ENCODE assay signal across 9 cellular contexts in the genomic region with DNA sequence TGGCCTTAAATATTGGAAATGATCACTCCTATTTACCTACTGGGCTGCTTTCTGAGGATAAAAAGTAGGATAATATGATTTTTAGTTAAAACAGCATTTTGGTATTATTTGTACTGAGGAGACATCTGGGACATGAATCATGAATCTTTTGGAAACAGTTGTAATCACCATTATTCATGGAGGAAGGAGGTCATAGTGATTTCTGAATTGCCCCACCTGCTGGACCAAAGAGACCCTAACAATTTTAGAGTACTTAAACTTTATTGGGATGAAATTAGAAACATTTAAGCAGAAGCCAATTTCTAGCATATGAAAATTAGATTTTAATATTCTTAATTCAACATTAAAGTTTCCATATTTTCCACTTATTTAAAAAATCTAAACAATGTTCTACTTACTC.
DNase-seq lines count a peak whose midpoint lies in the region; ATAC-seq and TF ChIP-seq lines count a peak whose summit lies in the region.
"Had no signal": no experiment of that assay in that cellular context is flagged by ENCODE, and none has a peak within 500 bp of the region (broad histone marks: within the 10 kb centered on the region; RNA-seq: fewer than 3 reads in every experiment).

No MANE protein-coding gene starts in this region.

- no peaks in the 10 kb centered on the region for H3K27me3 Mint-ChIP-seq in WTC11 (ENCODE audit: low read depth)
- H3K27me3 Mint-ChIP-seq: activated T-cell treated with anti-CD3 and anti-CD28 coated beads, Interleukin-2, amount 50 U/mL, for 24 hours had no signal

- H3K4me3 ChIP-seq in kidney epithelial cell (ENCODE audit: low read depth, low read length), result no peak overlapping the region

- no peak overlapping the region for H3K4me3 Mint-ChIP-seq in WTC11
- H3K4me3 Mint-ChIP-seq: activated T-cell treated with anti-CD3 and anti-CD28 coated beads, Interleukin-2, amount 50 U/mL, for 24 hours had no signal

- peak; percentile 28; the same call in 1 of the 2 replicates for ATAC-seq in WTC11

- no peaks in the 10 kb centered on the region for H3K27me3 ChIP-seq in kidney epithelial cell (ENCODE audit: control insufficient read depth, insufficient read depth, low read length)

- no peaks in the 10 kb centered on the region for H3K9me3 Mint-ChIP-seq in WTC11

- peak; percentile 22; the same call in 1 of the 2 replicates for TF ChIP-seq CTCF in WTC11 (IDR thresholded peaks at IDR 0.05)
- TF ChIP-seq CTCF in kidney epithelial cell (IDR thresholded peaks at IDR 0.05; ENCODE audit: insufficient read depth, low read length, poor library complexity, severe bottlenecking), result peak; percentile 44

- POLR2A ChIA-PET in WTC11 (lab: Charles Lee), result no interaction called here

- H3K36me3 ChIP-seq in kidney epithelial cell (ENCODE audit: control insufficient read depth, insufficient read depth, low read length), result no peaks in the 10 kb centered on the region

- peak; percentile 24 to 38 for DNase-seq in AML-193 (lab: John Stamatoyannopoulos, UW)
- DNase-seq in HT1080 (ENCODE audit: low read depth), result peak; percentile 38
- no peak for DNase-seq in WTC11 (ENCODE audit: low spot score)
- DNase-seq in kidney epithelial cell (ENCODE audit: low read depth), result no peak
- no peak for DNase-seq in NCI-H510A (lab: John Stamatoyannopoulos, UW)
- no peak for DNase-seq in KG1 (lab: John Stamatoyannopoulos, UW)
- no peak for DNase-seq in substantia nigra (lab: John Stamatoyannopoulos, UW)
- no peak for DNase-seq in NCI-H128 (lab: John Stamatoyannopoulos, UW; ENCODE audit: unreplicated experiment)
- DNase-seq: activated T-cell treated with anti-CD3 and anti-CD28 coated beads, Interleukin-2, amount 50 U/mL, for 24 hours had no signal

- no peaks in the 10 kb centered on the region for H3K4me1 Mint-ChIP-seq in WTC11

- no peak overlapping the region for H3K27ac ChIP-seq in substantia nigra (ENCODE audit: low read depth, low read length, poor library complexity, severe bottlenecking)

- peaks cover 8% of the 10 kb centered on the region for H3K36me3 Mint-ChIP-seq in WTC11

- H3K27ac Mint-ChIP-seq in WTC11, result no peak overlapping the region
- H3K27ac Mint-ChIP-seq: activated T-cell treated with anti-CD3 and anti-CD28 coated beads, Interleukin-2, amount 50 U/mL, for 24 hours had no signal

- CTCF ChIA-PET in WTC11 (lab: Charles Lee), result no interaction called here

TF ChIP-seq in WTC11, 78 proteins besides CTCF, POLR2A, EP300 and RAD21:
- TF ChIP-seq HMGA2 (CRISPR knock-in tag; IDR thresholded peaks at IDR 0.05) (no peak), ZNF121 (CRISPR knock-in tag; IDR thresholded peaks at IDR 0.05) (no peak), TP53 (CRISPR knock-in tag; IDR thresholded peaks at IDR 0.05) (no peak), ESRRA (CRISPR knock-in tag; IDR thresholded peaks at IDR 0.05; ENCODE audit: borderline replicate concordance) (no peak), NR2C2 (CRISPR knock-in tag; IDR thresholded peaks at IDR 0.05) (no peak), ZNF317 (CRISPR knock-in tag; IDR thresholded peaks at IDR 0.05; ENCODE audit: borderline replicate concordance, low read depth) (no peak)
- TF ChIP-seq, protein P1, sequence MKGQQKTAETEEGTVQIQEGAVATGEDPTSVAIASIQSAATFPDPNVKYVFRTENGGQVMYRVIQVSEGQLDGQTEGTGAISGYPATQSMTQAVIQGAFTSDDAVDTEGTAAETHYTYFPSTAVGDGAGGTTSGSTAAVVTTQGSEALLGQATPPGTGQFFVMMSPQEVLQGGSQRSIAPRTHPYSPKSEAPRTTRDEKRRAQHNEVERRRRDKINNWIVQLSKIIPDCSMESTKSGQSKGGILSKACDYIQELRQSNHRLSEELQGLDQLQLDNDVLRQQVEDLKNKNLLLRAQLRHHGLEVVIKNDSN (CRISPR knock-in tag; IDR thresholded peaks at IDR 0.05), result no peak
- TF ChIP-seq, protein P2, sequence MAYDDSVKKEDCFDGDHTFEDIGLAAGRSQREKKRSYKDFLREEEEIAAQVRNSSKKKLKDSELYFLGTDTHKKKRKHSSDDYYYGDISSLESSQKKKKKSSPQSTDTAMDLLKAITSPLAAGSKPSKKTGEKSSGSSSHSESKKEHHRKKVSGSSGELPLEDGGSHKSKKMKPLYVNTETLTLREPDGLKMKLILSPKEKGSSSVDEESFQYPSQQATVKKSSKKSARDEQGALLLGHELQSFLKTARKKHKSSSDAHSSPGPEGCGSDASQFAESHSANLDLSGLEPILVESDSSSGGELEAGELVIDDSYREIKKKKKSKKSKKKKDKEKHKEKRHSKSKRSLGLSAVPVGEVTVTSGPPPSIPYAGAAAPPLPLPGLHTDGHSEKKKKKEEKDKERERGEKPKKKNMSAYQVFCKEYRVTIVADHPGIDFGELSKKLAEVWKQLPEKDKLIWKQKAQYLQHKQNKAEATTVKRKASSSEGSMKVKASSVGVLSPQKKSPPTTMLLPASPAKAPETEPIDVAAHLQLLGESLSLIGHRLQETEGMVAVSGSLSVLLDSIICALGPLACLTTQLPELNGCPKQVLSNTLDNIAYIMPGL (CRISPR knock-in tag; IDR thresholded peaks at IDR 0.05), result no peak
- TF ChIP-seq, protein P3, sequence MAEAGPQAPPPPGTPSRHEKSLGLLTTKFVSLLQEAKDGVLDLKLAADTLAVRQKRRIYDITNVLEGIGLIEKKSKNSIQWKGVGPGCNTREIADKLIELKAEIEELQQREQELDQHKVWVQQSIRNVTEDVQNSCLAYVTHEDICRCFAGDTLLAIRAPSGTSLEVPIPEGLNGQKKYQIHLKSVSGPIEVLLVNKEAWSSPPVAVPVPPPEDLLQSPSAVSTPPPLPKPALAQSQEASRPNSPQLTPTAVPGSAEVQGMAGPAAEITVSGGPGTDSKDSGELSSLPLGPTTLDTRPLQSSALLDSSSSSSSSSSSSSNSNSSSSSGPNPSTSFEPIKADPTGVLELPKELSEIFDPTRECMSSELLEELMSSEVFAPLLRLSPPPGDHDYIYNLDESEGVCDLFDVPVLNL (CRISPR knock-in tag; IDR thresholded peaks at IDR 0.05; ENCODE audit: borderline replicate concordance, low read depth), result no peak
- TF ChIP-seq, protein P4, sequence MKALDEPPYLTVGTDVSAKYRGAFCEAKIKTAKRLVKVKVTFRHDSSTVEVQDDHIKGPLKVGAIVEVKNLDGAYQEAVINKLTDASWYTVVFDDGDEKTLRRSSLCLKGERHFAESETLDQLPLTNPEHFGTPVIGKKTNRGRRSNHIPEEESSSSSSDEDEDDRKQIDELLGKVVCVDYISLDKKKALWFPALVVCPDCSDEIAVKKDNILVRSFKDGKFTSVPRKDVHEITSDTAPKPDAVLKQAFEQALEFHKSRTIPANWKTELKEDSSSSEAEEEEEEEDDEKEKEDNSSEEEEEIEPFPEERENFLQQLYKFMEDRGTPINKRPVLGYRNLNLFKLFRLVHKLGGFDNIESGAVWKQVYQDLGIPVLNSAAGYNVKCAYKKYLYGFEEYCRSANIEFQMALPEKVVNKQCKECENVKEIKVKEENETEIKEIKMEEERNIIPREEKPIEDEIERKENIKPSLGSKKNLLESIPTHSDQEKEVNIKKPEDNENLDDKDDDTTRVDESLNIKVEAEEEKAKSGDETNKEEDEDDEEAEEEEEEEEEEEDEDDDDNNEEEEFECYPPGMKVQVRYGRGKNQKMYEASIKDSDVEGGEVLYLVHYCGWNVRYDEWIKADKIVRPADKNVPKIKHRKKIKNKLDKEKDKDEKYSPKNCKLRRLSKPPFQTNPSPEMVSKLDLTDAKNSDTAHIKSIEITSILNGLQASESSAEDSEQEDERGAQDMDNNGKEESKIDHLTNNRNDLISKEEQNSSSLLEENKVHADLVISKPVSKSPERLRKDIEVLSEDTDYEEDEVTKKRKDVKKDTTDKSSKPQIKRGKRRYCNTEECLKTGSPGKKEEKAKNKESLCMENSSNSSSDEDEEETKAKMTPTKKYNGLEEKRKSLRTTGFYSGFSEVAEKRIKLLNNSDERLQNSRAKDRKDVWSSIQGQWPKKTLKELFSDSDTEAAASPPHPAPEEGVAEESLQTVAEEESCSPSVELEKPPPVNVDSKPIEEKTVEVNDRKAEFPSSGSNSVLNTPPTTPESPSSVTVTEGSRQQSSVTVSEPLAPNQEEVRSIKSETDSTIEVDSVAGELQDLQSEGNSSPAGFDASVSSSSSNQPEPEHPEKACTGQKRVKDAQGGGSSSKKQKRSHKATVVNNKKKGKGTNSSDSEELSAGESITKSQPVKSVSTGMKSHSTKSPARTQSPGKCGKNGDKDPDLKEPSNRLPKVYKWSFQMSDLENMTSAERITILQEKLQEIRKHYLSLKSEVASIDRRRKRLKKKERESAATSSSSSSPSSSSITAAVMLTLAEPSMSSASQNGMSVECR (CRISPR knock-in tag; IDR thresholded peaks at IDR 0.05; ENCODE audit: borderline replicate concordance), result no peak
- TF ChIP-seq, protein P5, sequence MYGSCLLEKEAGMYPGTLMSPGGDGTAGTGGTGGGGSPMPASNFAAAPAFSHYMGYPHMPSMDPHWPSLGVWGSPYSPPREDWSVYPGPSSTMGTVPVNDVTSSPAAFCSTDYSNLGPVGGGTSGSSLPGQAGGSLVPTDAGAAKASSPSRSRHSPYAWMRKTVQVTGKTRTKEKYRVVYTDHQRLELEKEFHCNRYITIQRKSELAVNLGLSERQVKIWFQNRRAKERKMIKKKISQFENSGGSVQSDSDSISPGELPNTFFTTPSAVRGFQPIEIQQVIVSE (CRISPR knock-in tag; IDR thresholded peaks at IDR 0.05; ENCODE audit: borderline replicate concordance), result no peak

Comparison
In these comparisons a context has a peak if more than half of its experiments do, and no peak if none do; other contexts are left out.
1. DNase-seq: peak in AML-193 (2 of 2) and HT1080 (single experiment); none in WTC11 (single experiment), kidney epithelial cell (single experiment), NCI-H510A (single experiment), KG1 (single experiment), substantia nigra (0 of 49) and NCI-H128 (single experiment).